ENCODE assay signal across 31 cellular contexts in the genomic region with DNA sequence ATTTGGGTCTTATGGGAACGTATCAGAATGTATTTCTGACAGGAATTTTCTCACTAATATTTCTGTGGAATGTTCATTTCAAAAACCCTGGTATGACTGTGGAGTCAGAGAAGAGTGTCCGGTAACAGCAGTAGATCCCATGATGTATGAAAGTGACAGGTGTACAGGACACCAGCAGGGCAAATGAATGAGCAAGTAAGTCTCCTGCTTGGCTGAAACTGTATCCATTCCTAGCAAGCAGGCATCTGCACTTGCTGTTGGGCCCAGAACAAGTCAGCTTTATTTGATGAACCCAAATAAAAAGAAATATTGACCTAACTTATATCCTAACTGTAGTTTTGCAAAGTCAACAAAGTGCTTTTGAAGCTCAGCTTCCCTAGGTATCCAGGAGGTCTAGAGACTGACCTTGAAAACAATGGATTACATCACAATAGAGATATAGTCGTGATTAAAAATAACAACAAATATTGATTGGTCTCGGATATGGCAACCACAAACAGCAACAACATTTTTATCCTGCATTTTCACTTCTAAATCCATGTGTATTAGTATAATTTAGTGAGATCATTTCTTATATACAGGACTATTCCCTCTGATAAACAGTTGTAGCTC. TPM values are rescaled to one million over a fixed set of nuclear protein-coding genes. Genes with fewer than 3 reads are reported as not detected.
"Had no signal": no experiment of that assay in that cellular context is flagged by ENCODE, and none has a peak within 500 bp of the region (broad histone marks: within the 10 kb centered on the region; RNA-seq: fewer than 3 reads in every experiment).

No MANE protein-coding gene starts in this region.

- H3K27ac ChIP-seq: brain microvascular endothelial cell, hepatocyte, left lung, thyroid gland, upper lobe of right lung had no signal

- H3K27me3 ChIP-seq: brain microvascular endothelial cell, hepatocyte, left lung, thyroid gland, upper lobe of right lung had no signal

- H3K27me3 Mint-ChIP-seq: activated T-helper 17 cell treated with anti-CD3 and anti-CD28 coated beads, Interleukin-2, amount 50 U/mL, for 72 hours had no signal

- H3K9me3 Mint-ChIP-seq: activated T-cell treated with anti-CD3 and anti-CD28 coated beads, Interleukin-2, amount 50 U/mL, for 24 hours; activated T-helper 17 cell treated with anti-CD3 and anti-CD28 coated beads, Interleukin-2, amount 50 U/mL, for 72 hours had no signal

- ATAC-seq: activated naive CD4-positive, alpha-beta T cell treated with anti-CD3 and anti-CD28 coated beads, Interleukin-2, amount 50 U/mL, for 72 hours; activated T-helper 17 cell treated with anti-CD3 and anti-CD28 coated beads, Interleukin-2, amount 50 U/mL, for 72 hours; left lung; naive thymus-derived CD8-positive, alpha-beta T cell; upper lobe of right lung; WTC11 had no signal

- H3K4me1 Mint-ChIP-seq: activated T-helper 17 cell treated with anti-CD3 and anti-CD28 coated beads, Interleukin-2, amount 50 U/mL, for 72 hours; naive thymus-derived CD8-positive, alpha-beta T cell had no signal

- H3K4me3 Mint-ChIP-seq: activated T-cell treated with anti-CD3 and anti-CD28 coated beads, Interleukin-2, amount 50 U/mL, for 24 hours; activated T-helper 17 cell treated with anti-CD3 and anti-CD28 coated beads, Interleukin-2, amount 50 U/mL, for 72 hours; naive thymus-derived CD8-positive, alpha-beta T cell; WTC11 had no signal

- H3K36me3 ChIP-seq: brain microvascular endothelial cell, left lung, thyroid gland, upper lobe of right lung had no signal

- H3K9me3 ChIP-seq: thyroid gland, upper lobe of right lung had no signal

- H3K4me3 ChIP-seq: hepatocyte, left lung, lung, thyroid gland, upper lobe of right lung had no signal

- H3K36me3 Mint-ChIP-seq: activated naive CD4-positive, alpha-beta T cell treated with anti-CD3 and anti-CD28 coated beads, Interleukin-2, amount 50 U/mL, for 72 hours had no signal

- DNase-seq: activated CD8-positive, alpha-beta memory T cell treated with anti-CD3 and anti-CD28 coated beads for 24 hours; activated CD8-positive, alpha-beta memory T cell treated with anti-CD3 and anti-CD28 coated beads, Interleukin-2, amount 50 U/mL, for 4 hours; activated T-cell treated with anti-CD3 and anti-CD28 coated beads, Interleukin-2, amount 50 U/mL, for 24 hours; aorta; brain microvascular endothelial cell; caudate nucleus; effector memory CD4-positive, alpha-beta T cell; foreskin melanocyte; glutamatergic neuron; kidney glomerular epithelial cell; left lung; naive thymus-derived CD8-positive, alpha-beta T cell; retina; stimulated activated CD4-positive, alpha-beta T cell treated with anti-CD3 and anti-CD28 coated beads, Interleukin-4, amount 100 ng/mL, for 24 hours; stimulated activated naive CD4-positive, alpha-beta T cell treated with Interleukin-2 at 50 U/mL for 16 hours; T1000; thyroid gland; upper lobe of right lung had no signal

- H3K4me1 ChIP-seq: left lung, thyroid gland, upper lobe of right lung had no signal

- H3K27ac Mint-ChIP-seq: activated naive CD4-positive, alpha-beta T cell treated with anti-CD3 and anti-CD28 coated beads, Interleukin-2, amount 50 U/mL, for 72 hours; activated T-cell treated with anti-CD3 and anti-CD28 coated beads, Interleukin-2, amount 50 U/mL, for 24 hours; activated T-helper 17 cell treated with anti-CD3 and anti-CD28 coated beads, Interleukin-2, amount 50 U/mL, for 72 hours; naive thymus-derived CD8-positive, alpha-beta T cell; WTC11 had no signal

RNA-seq across cellular contexts. Expression of gene NXPH2, which starts 37.6 kb away (rescaled TPM):
- total RNA-seq: activated naive CD4-positive, alpha-beta T cell treated with anti-CD3 and anti-CD28 coated beads, Interleukin-2, amount 50 U/mL, for 72 hours; activated T-helper 17 cell treated with anti-CD3 and anti-CD28 coated beads, Interleukin-2, amount 50 U/mL, for 72 hours; aorta; dermis microvascular lymphatic vessel endothelial cell; left lung; lung; mesenteric fat pad; mucosa of gallbladder; naive thymus-derived CD8-positive, alpha-beta T cell; osteoblast; posterior vena cava; subcutaneous adipose tissue; thyroid gland; upper lobe of right lung had no signal
- polyA plus RNA-seq: adipose tissue; aorta; esophagus; lung; naive thymus-derived CD8-positive, alpha-beta T cell had no signal
